In genomic region chr14:89440997-89441909, GRCh38 we compare ENCODE assay signal across 1 cellular context.
TF ChIP-seq lines count a peak whose summit lies in the region.

No MANE protein-coding gene starts in this region.

TF ChIP-seq in GM23338, 12 proteins besides CTCF, POLR2A, EP300 and RAD21 (continued from another document):
- TF ChIP-seq, protein P1, sequence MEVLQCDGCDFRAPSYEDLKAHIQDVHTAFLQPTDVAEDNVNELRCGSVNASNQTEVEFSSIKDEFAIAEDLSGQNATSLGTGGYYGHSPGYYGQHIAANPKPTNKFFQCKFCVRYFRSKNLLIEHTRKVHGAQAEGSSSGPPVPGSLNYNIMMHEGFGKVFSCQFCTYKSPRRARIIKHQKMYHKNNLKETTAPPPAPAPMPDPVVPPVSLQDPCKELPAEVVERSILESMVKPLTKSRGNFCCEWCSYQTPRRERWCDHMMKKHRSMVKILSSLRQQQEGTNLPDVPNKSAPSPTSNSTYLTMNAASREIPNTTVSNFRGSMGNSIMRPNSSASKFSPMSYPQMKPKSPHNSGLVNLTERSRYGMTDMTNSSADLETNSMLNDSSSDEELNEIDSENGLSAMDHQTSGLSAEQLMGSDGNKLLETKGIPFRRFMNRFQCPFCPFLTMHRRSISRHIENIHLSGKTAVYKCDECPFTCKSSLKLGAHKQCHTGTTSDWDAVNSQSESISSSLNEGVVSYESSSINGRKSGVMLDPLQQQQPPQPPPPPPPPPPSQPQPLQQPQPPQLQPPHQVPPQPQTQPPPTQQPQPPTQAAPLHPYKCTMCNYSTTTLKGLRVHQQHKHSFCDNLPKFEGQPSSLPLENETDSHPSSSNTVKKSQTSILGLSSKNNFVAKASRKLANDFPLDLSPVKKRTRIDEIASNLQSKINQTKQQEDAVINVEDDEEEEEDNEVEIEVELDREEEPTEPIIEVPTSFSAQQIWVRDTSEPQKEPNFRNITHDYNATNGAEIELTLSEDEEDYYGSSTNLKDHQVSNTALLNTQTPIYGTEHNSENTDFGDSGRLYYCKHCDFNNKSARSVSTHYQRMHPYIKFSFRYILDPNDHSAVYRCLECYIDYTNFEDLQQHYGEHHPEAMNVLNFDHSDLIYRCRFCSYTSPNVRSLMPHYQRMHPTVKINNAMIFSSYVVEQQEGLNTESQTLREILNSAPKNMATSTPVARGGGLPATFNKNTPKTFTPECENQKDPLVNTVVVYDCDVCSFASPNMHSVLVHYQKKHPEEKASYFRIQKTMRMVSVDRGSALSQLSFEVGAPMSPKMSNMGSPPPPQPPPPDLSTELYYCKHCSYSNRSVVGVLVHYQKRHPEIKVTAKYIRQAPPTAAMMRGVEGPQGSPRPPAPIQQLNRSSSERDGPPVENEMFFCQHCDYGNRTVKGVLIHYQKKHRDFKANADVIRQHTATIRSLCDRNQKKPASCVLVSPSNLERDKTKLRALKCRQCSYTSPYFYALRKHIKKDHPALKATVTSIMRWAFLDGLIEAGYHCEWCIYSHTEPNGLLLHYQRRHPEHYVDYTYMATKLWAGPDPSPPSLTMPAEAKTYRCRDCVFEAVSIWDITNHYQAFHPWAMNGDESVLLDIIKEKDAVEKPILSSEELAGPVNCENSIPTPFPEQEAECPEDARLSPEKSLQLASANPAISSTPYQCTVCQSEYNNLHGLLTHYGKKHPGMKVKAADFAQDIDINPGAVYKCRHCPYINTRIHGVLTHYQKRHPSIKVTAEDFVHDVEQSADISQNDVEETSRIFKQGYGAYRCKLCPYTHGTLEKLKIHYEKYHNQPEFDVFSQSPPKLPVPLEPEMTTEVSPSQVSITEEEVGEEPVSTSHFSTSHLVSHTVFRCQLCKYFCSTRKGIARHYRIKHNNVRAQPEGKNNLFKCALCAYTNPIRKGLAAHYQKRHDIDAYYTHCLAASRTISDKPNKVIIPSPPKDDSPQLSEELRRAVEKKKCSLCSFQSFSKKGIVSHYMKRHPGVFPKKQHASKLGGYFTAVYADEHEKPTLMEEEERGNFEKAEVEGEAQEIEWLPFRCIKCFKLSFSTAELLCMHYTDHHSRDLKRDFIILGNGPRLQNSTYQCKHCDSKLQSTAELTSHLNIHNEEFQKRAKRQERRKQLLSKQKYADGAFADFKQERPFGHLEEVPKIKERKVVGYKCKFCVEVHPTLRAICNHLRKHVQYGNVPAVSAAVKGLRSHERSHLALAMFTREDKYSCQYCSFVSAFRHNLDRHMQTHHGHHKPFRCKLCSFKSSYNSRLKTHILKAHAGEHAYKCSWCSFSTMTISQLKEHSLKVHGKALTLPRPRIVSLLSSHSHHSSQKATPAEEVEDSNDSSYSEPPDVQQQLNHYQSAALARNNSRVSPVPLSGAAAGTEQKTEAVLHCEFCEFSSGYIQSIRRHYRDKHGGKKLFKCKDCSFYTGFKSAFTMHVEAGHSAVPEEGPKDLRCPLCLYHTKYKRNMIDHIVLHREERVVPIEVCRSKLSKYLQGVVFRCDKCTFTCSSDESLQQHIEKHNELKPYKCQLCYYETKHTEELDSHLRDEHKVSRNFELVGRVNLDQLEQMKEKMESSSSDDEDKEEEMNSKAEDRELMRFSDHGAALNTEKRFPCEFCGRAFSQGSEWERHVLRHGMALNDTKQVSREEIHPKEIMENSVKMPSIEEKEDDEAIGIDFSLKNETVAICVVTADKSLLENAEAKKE (CRISPR knock-in tag; IDR thresholded peaks at IDR 0.05): peak; percentile 90; the same call in 1 of the 2 replicates
- TF ChIP-seq ZNF331 (CRISPR knock-in tag; IDR thresholded peaks at IDR 0.05; ENCODE audit: low read depth): no peak
- TF ChIP-seq NANOG (IDR thresholded peaks at IDR 0.05; ENCODE audit: borderline replicate concordance): peak; percentile 85
- TF ChIP-seq, protein P2, sequence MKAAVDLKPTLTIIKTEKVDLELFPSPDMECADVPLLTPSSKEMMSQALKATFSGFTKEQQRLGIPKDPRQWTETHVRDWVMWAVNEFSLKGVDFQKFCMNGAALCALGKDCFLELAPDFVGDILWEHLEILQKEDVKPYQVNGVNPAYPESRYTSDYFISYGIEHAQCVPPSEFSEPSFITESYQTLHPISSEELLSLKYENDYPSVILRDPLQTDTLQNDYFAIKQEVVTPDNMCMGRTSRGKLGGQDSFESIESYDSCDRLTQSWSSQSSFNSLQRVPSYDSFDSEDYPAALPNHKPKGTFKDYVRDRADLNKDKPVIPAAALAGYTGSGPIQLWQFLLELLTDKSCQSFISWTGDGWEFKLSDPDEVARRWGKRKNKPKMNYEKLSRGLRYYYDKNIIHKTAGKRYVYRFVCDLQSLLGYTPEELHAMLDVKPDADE (IDR thresholded peaks at IDR 0.05): peak; percentile 84
- no peak; the same call in 1 of the 2 replicates for TF ChIP-seq ZNF114 (CRISPR knock-in tag; IDR thresholded peaks at IDR 0.05)
- no peak for TF ChIP-seq STAT1 (IDR thresholded peaks at IDR 0.05; ENCODE audit: unreplicated experiment)
- no peak for TF ChIP-seq EZH2phosphoT487 (IDR thresholded peaks at IDR 0.05; ENCODE audit: unreplicated experiment)
- peak; percentile 25; the same call in 1 of the 2 replicates for TF ChIP-seq CREB1 (CRISPR knock-in tag; IDR thresholded peaks at IDR 0.05; ENCODE audit: low read depth)
- TF ChIP-seq, protein P3, sequence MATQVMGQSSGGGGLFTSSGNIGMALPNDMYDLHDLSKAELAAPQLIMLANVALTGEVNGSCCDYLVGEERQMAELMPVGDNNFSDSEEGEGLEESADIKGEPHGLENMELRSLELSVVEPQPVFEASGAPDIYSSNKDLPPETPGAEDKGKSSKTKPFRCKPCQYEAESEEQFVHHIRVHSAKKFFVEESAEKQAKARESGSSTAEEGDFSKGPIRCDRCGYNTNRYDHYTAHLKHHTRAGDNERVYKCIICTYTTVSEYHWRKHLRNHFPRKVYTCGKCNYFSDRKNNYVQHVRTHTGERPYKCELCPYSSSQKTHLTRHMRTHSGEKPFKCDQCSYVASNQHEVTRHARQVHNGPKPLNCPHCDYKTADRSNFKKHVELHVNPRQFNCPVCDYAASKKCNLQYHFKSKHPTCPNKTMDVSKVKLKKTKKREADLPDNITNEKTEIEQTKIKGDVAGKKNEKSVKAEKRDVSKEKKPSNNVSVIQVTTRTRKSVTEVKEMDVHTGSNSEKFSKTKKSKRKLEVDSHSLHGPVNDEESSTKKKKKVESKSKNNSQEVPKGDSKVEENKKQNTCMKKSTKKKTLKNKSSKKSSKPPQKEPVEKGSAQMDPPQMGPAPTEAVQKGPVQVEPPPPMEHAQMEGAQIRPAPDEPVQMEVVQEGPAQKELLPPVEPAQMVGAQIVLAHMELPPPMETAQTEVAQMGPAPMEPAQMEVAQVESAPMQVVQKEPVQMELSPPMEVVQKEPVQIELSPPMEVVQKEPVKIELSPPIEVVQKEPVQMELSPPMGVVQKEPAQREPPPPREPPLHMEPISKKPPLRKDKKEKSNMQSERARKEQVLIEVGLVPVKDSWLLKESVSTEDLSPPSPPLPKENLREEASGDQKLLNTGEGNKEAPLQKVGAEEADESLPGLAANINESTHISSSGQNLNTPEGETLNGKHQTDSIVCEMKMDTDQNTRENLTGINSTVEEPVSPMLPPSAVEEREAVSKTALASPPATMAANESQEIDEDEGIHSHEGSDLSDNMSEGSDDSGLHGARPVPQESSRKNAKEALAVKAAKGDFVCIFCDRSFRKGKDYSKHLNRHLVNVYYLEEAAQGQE (IDR thresholded peaks at IDR 0.05; ENCODE audit: unreplicated experiment): no peak
- TF ChIP-seq EZH2 (IDR thresholded peaks at IDR 0.05; ENCODE audit: low read depth, unreplicated experiment): no peak
- TF ChIP-seq JUNB (IDR thresholded peaks at IDR 0.05; ENCODE audit: unreplicated experiment): no peak
